1 cellular context compared by ENCODE assay signal in genomic region chr1:196877964-196878363, GRCh38.
TF ChIP-seq lines count a peak whose summit lies in the region.

No MANE protein-coding gene starts in this region.

TF ChIP-seq in SK-N-SH, 30 proteins besides CTCF, POLR2A, EP300 and RAD21 (continued from another document):
- TF ChIP-seq REST (IDR thresholded peaks at IDR 0.05; ENCODE audit: low read depth, low read length) (no peak), CHD2 (IDR thresholded peaks at IDR 0.05; ENCODE audit: low read length, partially characterized antibody) (no peak), USF2 (IDR thresholded peaks at IDR 0.05; ENCODE audit: borderline replicate concordance, low read depth, low read length) (no peak), YY1 (IDR thresholded peaks at IDR 0.05; ENCODE audit: low read depth) (no peak), MXI1 (IDR thresholded peaks at IDR 0.05; ENCODE audit: low read depth, low read length) (no peak), TAF1 (IDR thresholded peaks at IDR 0.05; ENCODE audit: borderline replicate concordance, low read depth, low read length) (no peak), MAX (IDR thresholded peaks at IDR 0.05; ENCODE audit: low read depth) (no peak; the same call in 1 of the 2 replicates), EZH2phosphoT487 (IDR thresholded peaks at IDR 0.05; ENCODE audit: borderline replicate concordance, low read depth) (no peak), SIN3A (IDR thresholded peaks at IDR 0.05; ENCODE audit: borderline replicate concordance, low read depth, low read length) (no peak), JUND (IDR thresholded peaks at IDR 0.05) (no peak), RXRA (IDR thresholded peaks at IDR 0.05; ENCODE audit: borderline replicate concordance, low read depth) (no peak), ELF1 (IDR thresholded peaks at IDR 0.05) (no peak), RCOR1 (IDR thresholded peaks at IDR 0.05; ENCODE audit: low read length) (no peak), FOSL2 (IDR thresholded peaks at IDR 0.05; ENCODE audit: borderline replicate concordance, low read depth) (no peak)
